In the genomic region with DNA sequence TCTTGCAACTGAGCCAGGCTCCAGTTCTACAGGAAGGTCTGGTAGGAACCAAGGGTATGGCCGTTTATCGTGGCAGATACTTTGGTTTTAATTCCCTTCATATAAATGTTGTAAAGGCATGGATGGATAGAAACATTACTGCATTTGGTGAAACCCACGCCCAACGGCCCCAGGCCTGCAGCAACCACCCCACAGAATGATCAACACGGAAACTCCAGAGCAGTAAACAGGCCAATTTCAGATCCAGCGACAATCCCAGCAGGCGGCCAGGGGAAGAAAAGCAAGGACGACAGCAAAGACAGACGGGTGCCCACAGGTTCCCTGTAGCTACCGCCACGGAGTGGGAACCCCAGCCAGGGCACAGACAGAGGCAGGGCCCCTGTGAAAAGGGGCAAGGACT, we compare ENCODE assay signal across 12 cellular contexts.
"Had no signal": no experiment of that assay in that cellular context is flagged by ENCODE, and none has a peak within 500 bp of the region (broad histone marks: within the 10 kb centered on the region; RNA-seq: fewer than 3 reads in every experiment).

No MANE protein-coding gene starts in this region.

- H3K4me1 ChIP-seq: left lung, right atrium auricular region, tibial nerve had no signal

- H3K36me3 ChIP-seq: brain microvascular endothelial cell, left lung, right atrium auricular region, tibial nerve had no signal

- H3K27me3 ChIP-seq: brain microvascular endothelial cell, right atrium auricular region, tibial nerve had no signal

- ATAC-seq: activated CD4-positive, CD25-positive, alpha-beta regulatory T cell treated with anti-CD3 and anti-CD28 coated beads, Interleukin-2, amount 50 U/mL, for 24 hours; activated naive CD4-positive, alpha-beta T cell treated with anti-CD3 and anti-CD28 coated beads, Interleukin-2, amount 50 U/mL, for 72 hours had no signal

- H3K4me3 ChIP-seq: left lung, right atrium auricular region, tibial nerve had no signal

- H3K27ac ChIP-seq: brain microvascular endothelial cell, left lung, right atrium auricular region, tibial nerve had no signal

- DNase-seq: activated CD4-positive, alpha-beta T cell treated with anti-CD3 and anti-CD28 coated beads, Interleukin-2, amount 50 U/mL, for 4 hours; activated effector memory CD4-positive, alpha-beta T cell treated with Interleukin-2 at 50 U/mL for 16 hours; activated T-cell treated with anti-CD3 and anti-CD28 coated beads, Interleukin-2, amount 50 U/mL, for 1 hour; amniotic stem cell; brain microvascular endothelial cell; foreskin melanocyte; left lung; small intestine had no signal
